Comparison of ENCODE assay signal across 10 cellular contexts in genomic region chr1:85582687-85583354, GRCh38. TPM values are rescaled to one million over a fixed set of nuclear protein-coding genes. Genes with fewer than 3 reads are reported as not detected.
A peak's percentile ranks its signal among the peaks of the same experiment; 100 is the strongest.
DNase-seq lines count a peak whose midpoint lies in the region; TF ChIP-seq lines count a peak whose summit lies in the region.
"Had no signal": no experiment of that assay in that cellular context is flagged by ENCODE, and none has a peak within 500 bp of the region (broad histone marks: within the 10 kb centered on the region; RNA-seq: fewer than 3 reads in every experiment).

No MANE protein-coding gene starts in this region.

- peaks cover 20% of the 10 kb centered on the region for H3K36me3 Mint-ChIP-seq in neural progenitor cell
- H3K36me3 Mint-ChIP-seq in activated CD4-positive, alpha-beta memory T cell treated with anti-CD3 and anti-CD28 coated beads for 36 hours: no peaks in the 10 kb centered on the region

- TF ChIP-seq EP300 in esophagus muscularis mucosa (IDR thresholded peaks at IDR 0.05): no peak

- no peak overlapping the region for H3K9ac ChIP-seq in neural progenitor cell

- H3K9me3 ChIP-seq in esophagus muscularis mucosa (no peaks in the 10 kb centered on the region), neural progenitor cell (ENCODE audit: low read depth) (no peaks in the 10 kb centered on the region), BE2C (no peaks in the 10 kb centered on the region)

- peaks cover 30% of the 10 kb centered on the region for H3K27me3 Mint-ChIP-seq in neural progenitor cell (ENCODE audit: insufficient read depth, low read depth)
- peaks cover 53% of the 10 kb centered on the region for H3K27me3 Mint-ChIP-seq in activated CD4-positive, alpha-beta memory T cell treated with anti-CD3 and anti-CD28 coated beads for 36 hours

- H3K27ac ChIP-seq in esophagus muscularis mucosa (replicated peaks in 1 of 4): peak overlapping the region; percentile 99 to 100 (median 99)
- H3K27ac ChIP-seq in neural progenitor cell: no peak overlapping the region

- H3K79me2 ChIP-seq in neural progenitor cell (ENCODE audit: low read depth): peaks cover 30% of the 10 kb centered on the region

- H3K27me3 ChIP-seq in esophagus muscularis mucosa: peaks cover 0 to 4% (median 0%) of the 10 kb centered on the region in 4 donors
- H3K27me3 ChIP-seq in neural progenitor cell: peaks cover 21% of the 10 kb centered on the region
- H3K27me3 ChIP-seq in BE2C: no peaks in the 10 kb centered on the region

- peaks cover 3% of the 10 kb centered on the region for H3K9me3 Mint-ChIP-seq in neural progenitor cell
- no peaks in the 10 kb centered on the region for H3K9me3 Mint-ChIP-seq in activated CD4-positive, alpha-beta memory T cell treated with anti-CD3 and anti-CD28 coated beads for 36 hours

- peaks cover 25% of the 10 kb centered on the region for H4K20me1 ChIP-seq in neural progenitor cell (ENCODE audit: low read depth)

- intact Hi-C loops in esophagus muscularis mucosa (cut with DNase I): loop anchor here (5.0 to 10.0 kb wide), 2 partner anchors 178 to 276 kb away; no protein-coding TSS in a partner anchor
- intact Hi-C loops in activated CD4-positive, alpha-beta memory T cell treated with anti-CD3 and anti-CD28 coated beads for 36 hours (cut with micrococcal nuclease): loop anchor here (5.0 kb wide), 1 partner anchor 121 kb away; no protein-coding TSS in a partner anchor

- peak overlapping the region; percentile 99 for H3K4me3 Mint-ChIP-seq in neural progenitor cell
- H3K4me3 Mint-ChIP-seq in activated CD4-positive, alpha-beta memory T cell treated with anti-CD3 and anti-CD28 coated beads for 36 hours: no peak overlapping the region

- H3K4me3 ChIP-seq in AG10803 (ENCODE audit: low read length) (peak overlapping the region; percentile 96), esophagus muscularis mucosa (peak overlapping the region; percentile 80 to 91 (median 88)), neural progenitor cell (peak overlapping the region; percentile 70), BE2C (ENCODE audit: low read depth, low read length) (no peak overlapping the region)

- peak overlapping the region; percentile 57 for H3K27ac Mint-ChIP-seq in neural progenitor cell
- no peak overlapping the region for H3K27ac Mint-ChIP-seq in activated CD4-positive, alpha-beta memory T cell treated with anti-CD3 and anti-CD28 coated beads for 36 hours
- H3K27ac Mint-ChIP-seq: naive B cell had no signal

- POLR2A ChIA-PET in activated CD4-positive, alpha-beta memory T cell treated with anti-CD3 and anti-CD28 coated beads for 36 hours (lab: Charles Lee): no interaction called here

- peaks cover 4 to 28% (median 11%) of the 10 kb centered on the region in 4 donors for H3K36me3 ChIP-seq in esophagus muscularis mucosa
- H3K36me3 ChIP-seq in neural progenitor cell: no peaks in the 10 kb centered on the region
- H3K36me3 ChIP-seq in BE2C: no peaks in the 10 kb centered on the region

- H3F3A ChIP-seq in neural progenitor cell (ENCODE audit: low read depth): peaks cover 30% of the 10 kb centered on the region

- WGBS in esophagus muscularis mucosa: 73% methylated on average over 15 of the region's 18 CpGs

- peak; percentile 29 for TF ChIP-seq POLR2A in esophagus muscularis mucosa (IDR thresholded peaks at IDR 0.05; ENCODE audit: low read depth)

- H3K4me1 ChIP-seq in esophagus muscularis mucosa: peaks cover 32 to 61% (median 47%) of the 10 kb centered on the region in 4 donors
- peaks cover 55% of the 10 kb centered on the region for H3K4me1 ChIP-seq in neural progenitor cell
- H3K4me1 ChIP-seq in BE2C: no peaks in the 10 kb centered on the region

- peaks cover 63% of the 10 kb centered on the region for H3K4me1 Mint-ChIP-seq in neural progenitor cell
- peaks cover 21% of the 10 kb centered on the region for H3K4me1 Mint-ChIP-seq in activated CD4-positive, alpha-beta memory T cell treated with anti-CD3 and anti-CD28 coated beads for 36 hours (ENCODE audit: low read depth)

- no peak for TF ChIP-seq CTCF in AG10803 (conservative IDR thresholded peaks at IDR 0.05; ENCODE audit: low read length)
- TF ChIP-seq CTCF in esophagus muscularis mucosa (IDR thresholded peaks at IDR 0.05): no peak
- TF ChIP-seq CTCF in neural progenitor cell (IDR thresholded peaks at IDR 0.05): no peak
- no peak for TF ChIP-seq CTCF in BE2C (IDR thresholded peaks at IDR 0.05; ENCODE audit: low read depth, low read length)

- CTCF ChIA-PET in activated CD4-positive, alpha-beta memory T cell treated with anti-CD3 and anti-CD28 coated beads for 36 hours (lab: Charles Lee): no interaction called here

- DNase-seq in AG10803 (ENCODE audit: low read depth) (peak; percentile 65), RPMI7951 (ENCODE audit: low read depth) (peak; percentile 67), esophagus muscularis mucosa (ENCODE audit: extremely low spot score) (peak; percentile 78), neural progenitor cell (ENCODE audit: low spot score) (no peak), iPS-NIHi7 (ENCODE audit: extremely low spot score) (no peak), COLO668 (lab: John Stamatoyannopoulos, UW; ENCODE audit: unreplicated experiment) (no peak), BE2C (no peak)
- DNase-seq in activated CD4-positive, alpha-beta memory T cell treated with anti-CD3 and anti-CD28 coated beads for 36 hours: no peak
- DNase-seq: naive B cell had no signal

- H2AFZ ChIP-seq in neural progenitor cell (replicated peaks): no peak overlapping the region

- H3K4me2 ChIP-seq in neural progenitor cell: peak overlapping the region; percentile 91

RNA-seq across cellular contexts. Expression of gene CCN1, which starts 2.3 kb away (rescaled TPM):
- 16.9 and 21.0 TPM in 2 replicates for total RNA-seq in RPMI7951 (2014; rRNA removed; shearing (Covaris generic))
- 100 to 1,000 TPM in 1 of 4 donors, 10 to 100 TPM in 3; 65.4 to 157 (median 75.9) TPM for total RNA-seq in esophagus muscularis mucosa
- 23.9 and 26.7 TPM in 2 replicates for total RNA-seq in neural progenitor cell (ENCODE audit: low replicate concordance)
- not detected for total RNA-seq in activated CD4-positive, alpha-beta memory T cell treated with anti-CD3 and anti-CD28 coated beads for 36 hours
- 0.99 TPM for polyA plus RNA-seq in BE2C (2012; ENCODE audit: insufficient read depth, insufficient read length, low read depth)
- total RNA-seq: T-helper 1 cell treated with Interleukin-12 subunit alpha and Interleukin-12 subunit beta and Interleukin-4 antibody, amounts not matched to agents 30 ng/mL and 1 ng/mL, for 36 hours had no signal

Comparison
In these comparisons a context has a peak if more than half of its experiments do, and no peak if none do; other contexts are left out.
1. DNase-seq: peak in AG10803 (single experiment), RPMI7951 (single experiment) and esophagus muscularis mucosa (single experiment); none in neural progenitor cell (single experiment), iPS-NIHi7 (single experiment), activated CD4-positive, alpha-beta memory T cell treated with anti-CD3 and anti-CD28 coated beads for 36 hours (single experiment), COLO668 (single experiment) and BE2C (single experiment).
2. RNA of gene CCN1, which starts 2.3 kb away (total RNA-seq): 65.4 to 157 TPM in esophagus muscularis mucosa, 23.9 to 26.7 TPM in neural progenitor cell and 16.9 to 21.0 TPM in RPMI7951; not detected in activated CD4-positive, alpha-beta memory T cell treated with anti-CD3 and anti-CD28 coated beads for 36 hours; every median in the first group is over 10 times any median in the second.